ENCODE assay signal across 32 cellular contexts in the genomic region with DNA sequence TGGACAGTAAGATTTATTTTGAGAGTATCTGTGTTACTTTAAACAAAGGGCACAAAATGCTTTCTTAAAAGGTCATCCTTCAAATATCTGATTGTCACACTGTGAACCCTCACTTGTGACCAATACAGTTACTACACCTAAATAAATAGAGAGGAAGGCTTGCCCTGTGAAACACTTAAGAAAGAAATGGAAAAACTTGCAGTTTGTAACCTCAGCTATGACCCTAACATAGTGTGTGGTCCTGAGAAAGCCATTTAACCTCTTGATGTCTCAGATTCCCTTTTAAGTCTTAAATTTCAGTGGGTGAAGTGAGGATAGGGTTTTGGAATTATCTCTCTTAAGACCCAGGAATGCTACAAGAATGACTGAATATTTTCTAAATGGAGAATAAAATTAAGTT.
"Had no signal": no experiment of that assay in that cellular context is flagged by ENCODE, and none has a peak within 500 bp of the region (broad histone marks: within the 10 kb centered on the region; RNA-seq: fewer than 3 reads in every experiment).

No MANE protein-coding gene starts in this region.

- DNase-seq: activated CD4-positive, alpha-beta memory T cell treated with anti-CD3 and anti-CD28 coated beads for 36 hours; activated CD4-positive, alpha-beta T cell treated with anti-CD3 and anti-CD28 coated beads for 36 hours; activated CD4-positive, alpha-beta T cell treated with anti-CD3 and anti-CD28 coated beads, Interleukin-2, amount 10 ng/mL, durations not matched to agents 24 days and 14 days; activated CD4-positive, CD25-positive, alpha-beta regulatory T cell; activated CD4-positive, CD25-positive, alpha-beta regulatory T cell treated with anti-CD3 and anti-CD28 coated beads, Interleukin-2, amount 50 U/mL, for 72 hours; activated CD8-positive, alpha-beta memory T cell treated with anti-CD3 and anti-CD28 coated beads, Interleukin-2, amount 10 ng/mL, durations not matched to agents 7 days and 5 days; activated CD8-positive, alpha-beta memory T cell treated with anti-CD3 and anti-CD28 coated beads, Interleukin-2, amount 50 U/mL, for 4 hours; activated CD8-positive, alpha-beta T cell treated with anti-CD3 and anti-CD28 coated beads, Interleukin-2, amount 10 ng/mL, durations not matched to agents 7 days and 5 days; activated gamma-delta T cell; activated naive CD4-positive, alpha-beta T cell; activated naive CD4-positive, alpha-beta T cell treated with anti-CD3 and anti-CD28 coated beads, Interleukin-2, amount 10 ng/mL, durations not matched to agents 7 days and 5 days; activated naive CD8-positive, alpha-beta T cell treated with anti-CD3 and anti-CD28 coated beads, Interleukin-2, amount 10 ng/mL, durations not matched to agents 7 days and 5 days; activated T-cell treated with anti-CD3 and anti-CD28 coated beads, Interleukin-2, amount 50 U/mL, for 1 hour; activated T-cell treated with anti-CD3 and anti-CD28 coated beads, Interleukin-2, amount 50 U/mL, for 48 hours; body of pancreas; central memory CD4-positive, alpha-beta T cell; cerebellar nuclear complex; colonic mucosa; effector CD8-positive, alpha-beta T cell; erythroblast; foreskin keratinocyte; gastrocnemius medialis; glutamatergic neuron; heart left ventricle; T-helper 2 cell had no signal

- H3K9me3 Mint-ChIP-seq: activated CD4-positive, alpha-beta memory T cell treated with anti-CD3 and anti-CD28 coated beads for 36 hours; activated CD4-positive, alpha-beta T cell treated with anti-CD3 and anti-CD28 coated beads, Interleukin-2, amount 10 ng/mL, durations not matched to agents 24 days and 14 days; activated naive CD4-positive, alpha-beta T cell treated with anti-CD3 and anti-CD28 coated beads, Interleukin-2, amount 10 ng/mL, durations not matched to agents 7 days and 5 days; activated naive CD4-positive, alpha-beta T cell treated with anti-CD3 and anti-CD28 coated beads, Interleukin-2, amount 50 U/mL, for 72 hours; activated naive CD8-positive, alpha-beta T cell treated with anti-CD3 and anti-CD28 coated beads, Interleukin-2, amount 10 ng/mL, durations not matched to agents 7 days and 5 days; activated T-helper 1 cell treated with anti-CD3 and anti-CD28 coated beads, Interleukin-12 subunit alpha, Interleukin-12 subunit beta, Interleukin-2, Interleukin-4 antibody, amounts not matched to agents 30 ng/mL and 10 ng/mL and 1 ng/mL, durations not matched to agents 14 hours and 24 hours and 36 hours; activated T-helper 2 cell treated with anti-CD3 and anti-CD28 coated beads, Interferon-gamma antibody, Interleukin-2, Interleukin-4, amounts not matched to agents 10 μg/mL and 5 μg/mL and 100 μg/mL, durations not matched to agents 14 hours and 24 hours and 36 hours had no signal

- ATAC-seq: activated CD4-positive, alpha-beta T cell treated with anti-CD3 and anti-CD28 coated beads for 36 hours; activated CD8-positive, alpha-beta memory T cell treated with anti-CD3 and anti-CD28 coated beads, Interleukin-2, amount 10 ng/mL, durations not matched to agents 7 days and 5 days; activated CD8-positive, alpha-beta T cell treated with anti-CD3 and anti-CD28 coated beads, Interleukin-2, amount 10 ng/mL, durations not matched to agents 7 days and 5 days; activated naive CD4-positive, alpha-beta T cell treated with anti-CD3 and anti-CD28 coated beads, Interleukin-2, amount 50 U/mL, for 72 hours; body of pancreas; foreskin keratinocyte; gastrocnemius medialis; heart left ventricle had no signal

- H3K4me1 ChIP-seq: body of pancreas, breast epithelium, colonic mucosa, esophagus muscularis mucosa, foreskin keratinocyte, gastrocnemius medialis, heart left ventricle had no signal

- H3K36me3 Mint-ChIP-seq: activated CD4-positive, alpha-beta memory T cell treated with anti-CD3 and anti-CD28 coated beads for 36 hours; activated CD8-positive, alpha-beta memory T cell treated with anti-CD3 and anti-CD28 coated beads, Interleukin-2, amount 10 ng/mL, durations not matched to agents 7 days and 5 days; activated naive CD4-positive, alpha-beta T cell treated with anti-CD3 and anti-CD28 coated beads, Interleukin-2, amount 10 ng/mL, durations not matched to agents 7 days and 5 days; activated naive CD4-positive, alpha-beta T cell treated with anti-CD3 and anti-CD28 coated beads, Interleukin-2, amount 50 U/mL, for 72 hours; activated naive CD8-positive, alpha-beta T cell treated with anti-CD3 and anti-CD28 coated beads, Interleukin-2, amount 10 ng/mL, durations not matched to agents 7 days and 5 days had no signal

- H3K36me3 ChIP-seq: breast epithelium, cardiac muscle cell, colonic mucosa, esophagus muscularis mucosa, gastrocnemius medialis, heart left ventricle had no signal

- H3K4me1 Mint-ChIP-seq: activated CD4-positive, alpha-beta T cell treated with anti-CD3 and anti-CD28 coated beads for 36 hours; activated CD4-positive, alpha-beta T cell treated with anti-CD3 and anti-CD28 coated beads, Interleukin-2, amount 10 ng/mL, durations not matched to agents 24 days and 14 days; activated CD8-positive, alpha-beta memory T cell treated with anti-CD3 and anti-CD28 coated beads, Interleukin-2, amount 10 ng/mL, durations not matched to agents 7 days and 5 days; activated naive CD4-positive, alpha-beta T cell treated with anti-CD3 and anti-CD28 coated beads, Interleukin-2, amount 10 ng/mL, durations not matched to agents 7 days and 5 days; activated naive CD8-positive, alpha-beta T cell treated with anti-CD3 and anti-CD28 coated beads, Interleukin-2, amount 10 ng/mL, durations not matched to agents 7 days and 5 days had no signal

- FAIRE-seq: astrocyte had no signal

- H3K27ac ChIP-seq: body of pancreas, breast epithelium, cardiac muscle cell, colonic mucosa, esophagus muscularis mucosa, foreskin keratinocyte, gastrocnemius medialis, heart left ventricle had no signal

- H3K4me3 ChIP-seq: body of pancreas, breast epithelium, cardiac muscle cell, colonic mucosa, esophagus muscularis mucosa, gastrocnemius medialis, heart left ventricle had no signal

- H3K4me3 Mint-ChIP-seq: activated CD4-positive, alpha-beta memory T cell treated with anti-CD3 and anti-CD28 coated beads for 36 hours; activated CD4-positive, alpha-beta T cell treated with anti-CD3 and anti-CD28 coated beads for 36 hours; activated CD4-positive, alpha-beta T cell treated with anti-CD3 and anti-CD28 coated beads, Interleukin-2, amount 10 ng/mL, durations not matched to agents 24 days and 14 days; activated CD8-positive, alpha-beta memory T cell treated with anti-CD3 and anti-CD28 coated beads, Interleukin-2, amount 10 ng/mL, durations not matched to agents 7 days and 5 days; activated CD8-positive, alpha-beta T cell treated with anti-CD3 and anti-CD28 coated beads, Interleukin-2, amount 10 ng/mL, durations not matched to agents 7 days and 5 days; activated naive CD4-positive, alpha-beta T cell treated with anti-CD3 and anti-CD28 coated beads, Interleukin-2, amount 10 ng/mL, durations not matched to agents 7 days and 5 days; activated naive CD8-positive, alpha-beta T cell treated with anti-CD3 and anti-CD28 coated beads, Interleukin-2, amount 10 ng/mL, durations not matched to agents 7 days and 5 days; activated T-helper 1 cell treated with anti-CD3 and anti-CD28 coated beads, Interleukin-12 subunit alpha, Interleukin-12 subunit beta, Interleukin-2, Interleukin-4 antibody, amounts not matched to agents 30 ng/mL and 10 ng/mL and 1 ng/mL, durations not matched to agents 14 hours and 24 hours and 36 hours had no signal

- H3K27me3 Mint-ChIP-seq: activated CD4-positive, alpha-beta memory T cell treated with anti-CD3 and anti-CD28 coated beads for 36 hours; activated CD4-positive, alpha-beta T cell treated with anti-CD3 and anti-CD28 coated beads for 36 hours; activated CD4-positive, alpha-beta T cell treated with anti-CD3 and anti-CD28 coated beads, Interleukin-2, amount 10 ng/mL, durations not matched to agents 24 days and 14 days; activated CD8-positive, alpha-beta memory T cell treated with anti-CD3 and anti-CD28 coated beads, Interleukin-2, amount 10 ng/mL, durations not matched to agents 7 days and 5 days; activated naive CD4-positive, alpha-beta T cell treated with anti-CD3 and anti-CD28 coated beads, Interleukin-2, amount 10 ng/mL, durations not matched to agents 7 days and 5 days; activated naive CD8-positive, alpha-beta T cell treated with anti-CD3 and anti-CD28 coated beads, Interleukin-2, amount 10 ng/mL, durations not matched to agents 7 days and 5 days had no signal

- H3K27me3 ChIP-seq: body of pancreas, breast epithelium, cardiac muscle cell, colonic mucosa, esophagus muscularis mucosa, foreskin keratinocyte, gastrocnemius medialis, heart left ventricle had no signal

- H3K9me3 ChIP-seq: body of pancreas, breast epithelium, colonic mucosa, esophagus muscularis mucosa, gastrocnemius medialis, heart left ventricle had no signal

- H3K27ac Mint-ChIP-seq: activated CD4-positive, alpha-beta memory T cell treated with anti-CD3 and anti-CD28 coated beads for 36 hours; activated CD4-positive, alpha-beta T cell treated with anti-CD3 and anti-CD28 coated beads for 36 hours; activated CD4-positive, alpha-beta T cell treated with anti-CD3 and anti-CD28 coated beads, Interleukin-2, amount 10 ng/mL, durations not matched to agents 24 days and 14 days; activated CD8-positive, alpha-beta memory T cell treated with anti-CD3 and anti-CD28 coated beads, Interleukin-2, amount 10 ng/mL, durations not matched to agents 7 days and 5 days; activated CD8-positive, alpha-beta T cell treated with anti-CD3 and anti-CD28 coated beads, Interleukin-2, amount 10 ng/mL, durations not matched to agents 7 days and 5 days; activated naive CD4-positive, alpha-beta T cell treated with anti-CD3 and anti-CD28 coated beads, Interleukin-2, amount 10 ng/mL, durations not matched to agents 7 days and 5 days; activated naive CD4-positive, alpha-beta T cell treated with anti-CD3 and anti-CD28 coated beads, Interleukin-2, amount 50 U/mL, for 72 hours; activated naive CD8-positive, alpha-beta T cell treated with anti-CD3 and anti-CD28 coated beads, Interleukin-2, amount 10 ng/mL, durations not matched to agents 7 days and 5 days; activated T-helper 1 cell treated with anti-CD3 and anti-CD28 coated beads, Interleukin-12 subunit alpha, Interleukin-12 subunit beta, Interleukin-2, Interleukin-4 antibody, amounts not matched to agents 30 ng/mL and 10 ng/mL and 1 ng/mL, durations not matched to agents 14 hours and 24 hours and 36 hours; activated T-helper 2 cell treated with anti-CD3 and anti-CD28 coated beads, Interferon-gamma antibody, Interleukin-2, Interleukin-4, amounts not matched to agents 10 μg/mL and 5 μg/mL and 100 μg/mL, durations not matched to agents 14 hours and 24 hours and 36 hours had no signal
